Comparison of ENCODE assay signal across 8 cellular contexts in genomic region chr1:215992620-215993019, GRCh38.
DNase-seq lines count a peak whose midpoint lies in the region; ATAC-seq, FAIRE-seq and TF ChIP-seq lines count a peak whose summit lies in the region.

No MANE protein-coding gene starts in this region.

- no peak overlapping the region for H3K27ac Mint-ChIP-seq in activated T-cell treated with anti-CD3 and anti-CD28 coated beads, Interleukin-2, amount 50 U/mL, for 72 hours
- no peak overlapping the region for H3K27ac Mint-ChIP-seq in activated CD8-positive, alpha-beta memory T cell treated with anti-CD3 and anti-CD28 coated beads, Interleukin-2, amount 10 ng/mL, durations not matched to agents 7 days and 5 days

- in situ Hi-C loops in GM13976 (cut with MboI; ENCODE audit: low sequenced_read_pairs, unreplicated experiment) = no loop called here

- peak; percentile 5 for DNase-seq in GM13976 (ENCODE audit: low spot score)
- peak; percentile 26 for DNase-seq in HTR-8/SVneo (ENCODE audit: insufficient read length, low spot score)
- peak; percentile 39 for DNase-seq in SK-N-MC (ENCODE audit: low read depth, low spot score)
- peak; percentile 68 for DNase-seq in left kidney (ENCODE audit: low read depth, low spot score)
- no peak for DNase-seq in activated T-cell treated with anti-CD3 and anti-CD28 coated beads, Interleukin-2, amount 50 U/mL, for 72 hours
- DNase-seq in activated CD8-positive, alpha-beta memory T cell treated with anti-CD3 and anti-CD28 coated beads, Interleukin-2, amount 10 ng/mL, durations not matched to agents 7 days and 5 days = no peak
- no peak for DNase-seq in stimulated activated CD4-positive, alpha-beta T cell treated with anti-CD3 and anti-CD28 coated beads, Interleukin-2, amount 100 ng/mL, for 48 hours

- H3K9ac ChIP-seq in SK-N-MC (ENCODE audit: insufficient read length) = peak overlapping the region; percentile 17

- H3K9me3 Mint-ChIP-seq in activated T-cell treated with anti-CD3 and anti-CD28 coated beads, Interleukin-2, amount 50 U/mL, for 72 hours = peaks cover 0 to 4% of the 10 kb centered on the region in 2 donors
- peaks cover 8% of the 10 kb centered on the region for H3K9me3 Mint-ChIP-seq in activated CD8-positive, alpha-beta memory T cell treated with anti-CD3 and anti-CD28 coated beads, Interleukin-2, amount 10 ng/mL, durations not matched to agents 7 days and 5 days (ENCODE audit: low read depth)

- H3K36me3 ChIP-seq in SK-N-MC (ENCODE audit: insufficient read depth, low read length) = no peaks in the 10 kb centered on the region

- no peak overlapping the region for H3K4me3 ChIP-seq in SK-N-MC

- ATAC-seq in HG03520 (IDR thresholded peaks at IDR 0.05; ENCODE audit: unreplicated experiment) = no peak
- no peak for ATAC-seq in activated T-cell treated with anti-CD3 and anti-CD28 coated beads, Interleukin-2, amount 50 U/mL, for 72 hours (replicated peaks in 1 of 2)
- ATAC-seq in activated CD8-positive, alpha-beta memory T cell treated with anti-CD3 and anti-CD28 coated beads, Interleukin-2, amount 10 ng/mL, durations not matched to agents 7 days and 5 days = no peak

- H3K27me3 Mint-ChIP-seq in activated T-cell treated with anti-CD3 and anti-CD28 coated beads, Interleukin-2, amount 50 U/mL, for 72 hours (ENCODE audit: low read depth) = no peaks in the 10 kb centered on the region
- no peaks in the 10 kb centered on the region for H3K27me3 Mint-ChIP-seq in activated CD8-positive, alpha-beta memory T cell treated with anti-CD3 and anti-CD28 coated beads, Interleukin-2, amount 10 ng/mL, durations not matched to agents 7 days and 5 days

- TF ChIP-seq CTCF in GM13976 (IDR thresholded peaks at IDR 0.05; ENCODE audit: borderline replicate concordance, control extremely low read depth, extremely low read depth, insufficient read depth, missing control alignments) = no peak

- CTCF ChIA-PET in activated CD8-positive, alpha-beta memory T cell treated with anti-CD3 and anti-CD28 coated beads, Interleukin-2, amount 10 ng/mL, durations not matched to agents 7 days and 5 days (lab: Charles Lee) = no interaction called here

- H3K9me3 ChIP-seq in SK-N-MC (ENCODE audit: low read depth, low read length) = no peaks in the 10 kb centered on the region

- no peak overlapping the region for H3K27ac ChIP-seq in SK-N-MC

- no peaks in the 10 kb centered on the region for H3K4me1 Mint-ChIP-seq in activated T-cell treated with anti-CD3 and anti-CD28 coated beads, Interleukin-2, amount 50 U/mL, for 72 hours (ENCODE audit: low read depth)
- no peaks in the 10 kb centered on the region for H3K4me1 Mint-ChIP-seq in activated CD8-positive, alpha-beta memory T cell treated with anti-CD3 and anti-CD28 coated beads, Interleukin-2, amount 10 ng/mL, durations not matched to agents 7 days and 5 days

- H3K36me3 Mint-ChIP-seq in activated T-cell treated with anti-CD3 and anti-CD28 coated beads, Interleukin-2, amount 50 U/mL, for 72 hours (ENCODE audit: insufficient read depth in 2 of 2) = no peaks in the 10 kb centered on the region
- H3K36me3 Mint-ChIP-seq in activated CD8-positive, alpha-beta memory T cell treated with anti-CD3 and anti-CD28 coated beads, Interleukin-2, amount 10 ng/mL, durations not matched to agents 7 days and 5 days = no peaks in the 10 kb centered on the region

- FAIRE-seq in HTR-8/SVneo (lab: Jason Lieb, UNC) = no peak

- no peak overlapping the region for H3K4me3 Mint-ChIP-seq in activated T-cell treated with anti-CD3 and anti-CD28 coated beads, Interleukin-2, amount 50 U/mL, for 72 hours
- no peak overlapping the region for H3K4me3 Mint-ChIP-seq in activated CD8-positive, alpha-beta memory T cell treated with anti-CD3 and anti-CD28 coated beads, Interleukin-2, amount 10 ng/mL, durations not matched to agents 7 days and 5 days

Comparison
In these comparisons a context has a peak if more than half of its experiments do, and no peak if none do; other contexts are left out.
1. DNase-seq: peak in GM13976 (single experiment), HTR-8/SVneo (single experiment), SK-N-MC (single experiment) and left kidney (single experiment); none in activated T-cell treated with anti-CD3 and anti-CD28 coated beads, Interleukin-2, amount 50 U/mL, for 72 hours (0 of 2), activated CD8-positive, alpha-beta memory T cell treated with anti-CD3 and anti-CD28 coated beads, Interleukin-2, amount 10 ng/mL, durations not matched to agents 7 days and 5 days (single experiment) and stimulated activated CD4-positive, alpha-beta T cell treated with anti-CD3 and anti-CD28 coated beads, Interleukin-2, amount 100 ng/mL, for 48 hours (0 of 2).